Comparison of ENCODE assay signal across 8 cellular contexts in genomic region chr7:38367301-38367700, GRCh38.
DNase-seq lines count a peak whose midpoint lies in the region; ATAC-seq and TF ChIP-seq lines count a peak whose summit lies in the region.

No MANE protein-coding gene starts in this region.

- H3K4me3 ChIP-seq in fibroblast of mammary gland (ENCODE audit: control insufficient read depth, low read depth, low read length): no peak overlapping the region

- peak; percentile 45 for ATAC-seq in GM18508 (IDR thresholded peaks at IDR 0.05; ENCODE audit: insufficient read depth, unreplicated experiment)
- peak; percentile 75 for ATAC-seq in GM21526 (IDR thresholded peaks at IDR 0.05; ENCODE audit: low FRiP score, unreplicated experiment)
- peak; percentile 45 for ATAC-seq in HG03520 (IDR thresholded peaks at IDR 0.05; ENCODE audit: unreplicated experiment)

- TF ChIP-seq CTCF in fibroblast of mammary gland (conservative IDR thresholded peaks at IDR 0.05; ENCODE audit: control insufficient read depth, insufficient read depth, low read depth, low read length): no peak

- DNase-seq in fibroblast of mammary gland (ENCODE audit: low read depth) (peak; percentile 21), hepatic stellate cell (ENCODE audit: low spot score) (no peak), OCI-M2 (lab: John Stamatoyannopoulos, UW; ENCODE audit: unreplicated experiment) (no peak), SW480 (ENCODE audit: low spot score) (no peak), NCI-H1417 treated with DMSO at 0.1 percent for 48 hours (lab: John Stamatoyannopoulos, UW) (no peak)
